ENCODE assay signal across 8 cellular contexts in genomic region chr2:199850718-199851498, GRCh38. TPM values are rescaled to one million over a fixed set of nuclear protein-coding genes. Genes with fewer than 3 reads are reported as not detected.
DNase-seq lines count a peak whose midpoint lies in the region; ATAC-seq, FAIRE-seq and TF ChIP-seq lines count a peak whose summit lies in the region.

Gene FTCDNL1 (minus strand): TSS chr2:199851192. CDS start chr2:199848962, 2,230 bp downstream.

- H3K9ac ChIP-seq in H1 (replicated peaks in 1 of 4; ENCODE audit: extremely low read depth in 1 of 4, low read depth in 3 of 4, low read length in 3 of 4), result peak within 1 kb of the TSS; percentile 41 to 83 (median 56); a peak in 6 of 7 replicates

- peaks cover 0 to 2% (median under 1%) of the 10 kb centered on the region in 4 experiments; a peak in 2 of 7 replicates for H3K27me3 ChIP-seq in H1 (replicated peaks in 1 of 4; ENCODE audit: control insufficient read depth in 3 of 4, extremely low read depth in 1 of 4, insufficient read depth in 3 of 4, low read length in 3 of 4)

- peak within 1 kb of the TSS; percentile 13 for H2BK120ac ChIP-seq in H1 (replicated peaks; ENCODE audit: low read depth, low read length)

- TF ChIP-seq RAD21 in H1 (IDR thresholded peaks at IDR 0.05 in 1 of 2, conservative IDR thresholded peaks at IDR 0.05 in 1 of 2; ENCODE audit: low read depth in 2 of 2, low read length in 2 of 2), result peak; percentile 16 to 60; a peak in 3 of 4 replicates

- ATAC-seq in HG03378 (IDR thresholded peaks at IDR 0.05; ENCODE audit: unreplicated experiment) (peak; percentile 86), mucosa of descending colon (peak; percentile 98)

- CTCF ChIA-PET in H1 (lab: Charles Lee; ENCODE audit: partially characterized antibody), result interaction anchor here (0.6 to 1.4 kb wide), 7 partner anchors 8 to 251 kb away, joined by 3 to 5 read pairs (median 3); no protein-coding TSS in a partner anchor

- H3K23me2 ChIP-seq in H1 (ENCODE audit: low read depth, low read length), result peaks cover 2% of the 10 kb centered on the region; the same call in 1 of the 2 replicates

- no peaks in the 10 kb centered on the region for H3K79me1 ChIP-seq in H1 (ENCODE audit: low read depth, low read length)

- TF ChIP-seq EP300 in H1 (IDR thresholded peaks at IDR 0.05; ENCODE audit: borderline replicate concordance in 1 of 2, low read depth in 2 of 2, low read length in 2 of 2), result no peak

- peak within 1 kb of the TSS; percentile 56 to 81 (median 66) for H3K4me3 ChIP-seq in H1 (ENCODE audit: extremely low read depth in 1 of 4, insufficient read depth in 2 of 4, low read depth in 3 of 4, low read length in 4 of 4)
- peak within 1 kb of the TSS; percentile 21 for H3K4me3 ChIP-seq in mucosa of descending colon

- peak within 1 kb of the TSS; percentile 86 for H4K8ac ChIP-seq in H1 (ENCODE audit: extremely low read depth, insufficient read depth, low read length)

- peak; percentile 81 for DNase-seq in CD1c-positive myeloid dendritic cell (ENCODE audit: extremely low spot score)
- DNase-seq in GM19238 (ENCODE audit: insufficient read length, low spot score), result peak; percentile 47
- DNase-seq in NCI-H748 treated with DMSO at 0.1 percent for 48 hours (lab: John Stamatoyannopoulos, UW), result peak; percentile 35
- peak; percentile 33 to 35 for DNase-seq in activated CD8-positive, alpha-beta memory T cell treated with anti-CD3 and anti-CD28 coated beads for 4 hours (ENCODE audit: low read depth in 2 of 2)
- DNase-seq in H1 (ENCODE audit: low read depth in 1 of 2, low spot score in 2 of 2), result peak in 1 of 2 experiments; percentile 81
- DNase-seq in mucosa of descending colon, result peak; percentile 83 to 88 (median 86)
- peak; percentile 58 for DNase-seq in stimulated activated CD8-positive, alpha-beta memory T cell treated with anti-CD3 and anti-CD28 coated beads, Interleukin-4, amount 100 ng/mL, for 24 hours (ENCODE audit: low read depth)

- no peak within 1 kb of the TSS for H2AK5ac ChIP-seq in H1 (ENCODE audit: low read depth, low read length)

- H3K9me3 ChIP-seq in H1 (ENCODE audit: insufficient read depth in 2 of 2, low read depth in 1 of 2, low read length in 1 of 2), result no peaks in the 10 kb centered on the region
- H3K9me3 ChIP-seq in mucosa of descending colon, result no peaks in the 10 kb centered on the region

- peak within 1 kb of the TSS; percentile 32; the same call in 1 of the 2 replicates for H2BK12ac ChIP-seq in H1 (ENCODE audit: low read depth, low read length)

- TF ChIP-seq CTCF in H1 (IDR thresholded peaks at IDR 0.05; ENCODE audit: control extremely low read depth in 1 of 3, insufficient read depth in 1 of 3, low read depth in 1 of 3, low read length in 3 of 3) (peak; percentile 4 to 52 (median 44)), mucosa of descending colon (IDR thresholded peaks at IDR 0.05) (no peak)

- H2BK5ac ChIP-seq in H1 (ENCODE audit: low read depth, low read length), result no peak within 1 kb of the TSS

- peak within 1 kb of the TSS; percentile 48 for H4K5ac ChIP-seq in H1 (ENCODE audit: insufficient read length, low read depth, low read length)

- intact Hi-C loops in mucosa of descending colon (cut with DNase I, micrococcal nuclease), result no loop called here

- peak within 1 kb of the TSS; percentile 36 for H3K18ac ChIP-seq in H1 (ENCODE audit: extremely low read depth, low read length)

- H3K27ac ChIP-seq in H1 (ENCODE audit: low read depth, low read length), result no peak within 1 kb of the TSS

- peak in 1 of 2 experiments; percentile 32; a peak in 1 of 3 replicates for TF ChIP-seq POLR2A in H1 (IDR thresholded peaks at IDR 0.05; ENCODE audit: control extremely low read depth in 1 of 2, low read depth in 2 of 2, low read length in 2 of 2)

- no peaks in the 10 kb centered on the region for H3K79me2 ChIP-seq in H1 (ENCODE audit: control insufficient read depth in 1 of 2, insufficient read depth in 2 of 2, low read length in 2 of 2)

- peaks cover 0 to 6% (median 3%) of the 10 kb centered on the region in 4 experiments; a peak in 3 of 7 replicates for H3K4me1 ChIP-seq in H1 (replicated peaks in 1 of 4; ENCODE audit: control insufficient read depth in 3 of 4, insufficient read depth in 4 of 4, low read length in 3 of 4)
- H3K4me1 ChIP-seq in mucosa of descending colon (ENCODE audit: low read depth), result no peaks in the 10 kb centered on the region

- H3K56ac ChIP-seq in H1 (replicated peaks; ENCODE audit: insufficient read length, low read depth, low read length), result peak within 1 kb of the TSS; percentile 66

- H3K4ac ChIP-seq in H1 (replicated peaks; ENCODE audit: insufficient read length, low read depth, low read length), result peak within 1 kb of the TSS; percentile 70

- no peaks in the 10 kb centered on the region for H3K36me3 ChIP-seq in H1 (ENCODE audit: control insufficient read depth in 2 of 4, insufficient read depth in 4 of 4, low read length in 3 of 4)
- H3K36me3 ChIP-seq in mucosa of descending colon (ENCODE audit: low read depth), result no peaks in the 10 kb centered on the region

- POLR2A ChIA-PET in H1 (lab: Charles Lee; ENCODE audit: partially characterized antibody), result interaction anchor here (0.6 to 1.9 kb wide), 3 partner anchors 12 to 391 kb away, joined by 3 to 8 read pairs (median 3); no protein-coding TSS in a partner anchor

- FAIRE-seq in H1 (lab: Jason Lieb, UNC), result peak; percentile 13

- H2BK15ac ChIP-seq in H1 (ENCODE audit: low read length), result no peak within 1 kb of the TSS

- no peaks in the 10 kb centered on the region for H4K20me1 ChIP-seq in H1 (replicated peaks in 1 of 2; ENCODE audit: control insufficient read depth in 1 of 2, insufficient read depth in 2 of 2, low read length in 2 of 2)

- H2BK20ac ChIP-seq in H1 (ENCODE audit: low read length), result 0 out of 2 replicates have a peak within 1 kb of the TSS, but pooled peaks have one; percentile 13

- H3K23ac ChIP-seq in H1 (ENCODE audit: insufficient read length), result no peak within 1 kb of the TSS

- H2AFZ ChIP-seq in H1 (ENCODE audit: low read length), result peak within 1 kb of the TSS; percentile 85

- peak within 1 kb of the TSS; percentile 67 for H4K91ac ChIP-seq in H1 (replicated peaks; ENCODE audit: insufficient read length, low read length)

- H3K14ac ChIP-seq in H1 (ENCODE audit: insufficient read length), result no peak within 1 kb of the TSS

- 4% methylated on average over 32 of the region's 80 CpGs; no CpG with 5 or more reads in 1 of the 2 experiments for WGBS in H1 (ENCODE audit: extremely low coverage in 1 of 2, insufficient coverage in 1 of 2, insufficient read length in 1 of 2, insufficient replicate concordance in 2 of 2, low coverage in 1 of 2, low lambda C conversion rate in 2 of 2, missing lambda C conversion rate in 1 of 2), 2 experiments

- H3K4me2 ChIP-seq in H1 (ENCODE audit: insufficient read depth in 1 of 2, low read depth in 2 of 2, low read length in 2 of 2), result peak within 1 kb of the TSS; percentile 79 to 86

TF ChIP-seq in H1, 55 proteins besides CTCF, POLR2A, EP300 and RAD21 (continues in another document):
- TF ChIP-seq PHF8 (conservative IDR thresholded peaks at IDR 0.05; ENCODE audit: low read depth, low read length) (peak; percentile 61; the same call in 1 of the 2 replicates), ASH2L (IDR thresholded peaks at IDR 0.05; ENCODE audit: low read length) (peak; percentile 83), KDM4A (IDR thresholded peaks at IDR 0.05; ENCODE audit: low read depth, low read length, severe bottlenecking) (peak; percentile 97), CHD2 (IDR thresholded peaks at IDR 0.05; ENCODE audit: low read length) (peak; percentile 75)

RNA-seq across cellular contexts. Expression of gene FTCDNL1, which starts in this region (rescaled TPM):
- 0.61 and 0.97 TPM in 2 replicates for total RNA-seq in H1 (2021; fragmentation: NEBNext Ultra II Directional; extraction: Animal tissue kit (Norgen Biotek cat#: 25700))
- 0.38 and 0.41 TPM in 2 replicates for polyA plus RNA-seq in H1 (2011; rRNA removed)
- polyA plus RNA-seq in H1 (2011; cell fraction: cytosol; rRNA removed), result 0.65 TPM
- polyA plus RNA-seq in H1 (2011; cell fraction: nucleus; rRNA removed), result 0.47 TPM
- polyA plus RNA-seq in H1 (2012, experiment 1 of 2), result 0.25 to 1.3 TPM (median 0.64 TPM) in 4 replicates
- 0.25 TPM for polyA plus RNA-seq in H1 (2012, experiment 2 of 2)
- polyA plus RNA-seq in H1 (2013, experiment 1 of 2), result 0.77 TPM
- polyA plus RNA-seq in H1 (2013, experiment 2 of 2), result 0.55 TPM
- 1.8 and 4.0 TPM in 2 replicates for polyA minus RNA-seq in H1 (2011; rRNA and poly(A)+ RNA removed)
- 2.5 TPM for polyA minus RNA-seq in H1 (2011; cell fraction: cytosol; rRNA and poly(A)+ RNA removed)
- 4.2 TPM for polyA minus RNA-seq in H1 (2011; cell fraction: nucleus; rRNA and poly(A)+ RNA removed)
- total RNA-seq in mucosa of descending colon, result 1 to 10 TPM; 2.1 to 5.1 (median 2.3) TPM
